13 cellular contexts compared by ENCODE assay signal in genomic region chr20:19978511-19979210, GRCh38. TPM values are rescaled to one million over a fixed set of nuclear protein-coding genes. Genes with fewer than 3 reads are reported as not detected.
DNase-seq lines count a peak whose midpoint lies in the region; ATAC-seq, FAIRE-seq and TF ChIP-seq lines count a peak whose summit lies in the region.
"Had no signal": no experiment of that assay in that cellular context is flagged by ENCODE, and none has a peak within 500 bp of the region (broad histone marks: within the 10 kb centered on the region; RNA-seq: fewer than 3 reads in every experiment).

No MANE protein-coding gene starts in this region.

- FAIRE-seq in kidney (lab: Jason Lieb, UNC) = no peak

- intact Hi-C loops in kidney (cut with DNase I) (no loop called here), stomach (cut with DNase I; ENCODE audit: low total_unique reads) (no loop called here), sciatic nerve (cut with DNase I) (no loop called here)

- no peak for TF ChIP-seq EP300 in stomach (IDR thresholded peaks at IDR 0.05)

- DNase-seq in ELR (ENCODE audit: low read depth) (peak; percentile 51), caudate nucleus (lab: John Stamatoyannopoulos, UW) (peak in 3 of 61 donors; percentile 13 to 43 (median 20)), kidney (no peak), stomach (no peak), SK-N-DZ (ENCODE audit: low spot score) (no peak), sciatic nerve (ENCODE audit: low spot score) (no peak)
- DNase-seq: activated CD8-positive, alpha-beta T cell treated with anti-CD3 and anti-CD28 coated beads for 36 hours; activated naive CD4-positive, alpha-beta T cell treated with anti-CD3 and anti-CD28 coated beads for 36 hours; CD4-positive, alpha-beta T cell; NCI-H1417; stimulated activated naive B cell treated with anti-CD40 and anti-IgM and Interleukin-4, amounts not matched to agents 10 μg/mL and 1 μg/mL and 100 μg/mL, for 72 hours had no signal

- ATAC-seq in HG03378 (IDR thresholded peaks at IDR 0.05; ENCODE audit: unreplicated experiment) (no peak), esophagus mucosa (no peak), sciatic nerve (no peak)
- ATAC-seq: activated CD8-positive, alpha-beta T cell treated with anti-CD3 and anti-CD28 coated beads for 36 hours; stimulated activated naive B cell treated with anti-CD40 and anti-IgM and Interleukin-4, amounts not matched to agents 10 μg/mL and 1 μg/mL and 100 μg/mL, for 72 hours had no signal

- H3K27ac ChIP-seq in caudate nucleus (ENCODE audit: low read depth, low read length) = peak overlapping the region; percentile 46
- H3K27ac ChIP-seq in kidney (ENCODE audit: low read depth in 2 of 2, low read length in 2 of 2) = peak overlapping the region; percentile 12 to 93
- peak overlapping the region in 4 of 5 donors; percentile 88 to 95 (median 91) for H3K27ac ChIP-seq in stomach

- no peak overlapping the region for H3K9ac ChIP-seq in kidney (ENCODE audit: low read length in 2 of 2)

- H3K36me3 ChIP-seq in kidney (ENCODE audit: control insufficient read depth in 1 of 2, insufficient read depth in 2 of 2, low read length in 2 of 2) = peaks cover 5 to 7% of the 10 kb centered on the region in 2 donors
- peaks cover 0 to 23% (median 2%) of the 10 kb centered on the region in 4 donors for H3K36me3 ChIP-seq in stomach

- H3K9me3 ChIP-seq in kidney (ENCODE audit: control insufficient read depth in 1 of 2, low read length in 2 of 2) = no peaks in the 10 kb centered on the region
- H3K9me3 ChIP-seq in stomach = no peaks in the 10 kb centered on the region

- no peaks in the 10 kb centered on the region for H3K27me3 ChIP-seq in stomach

- TF ChIP-seq POLR2A in stomach (IDR thresholded peaks at IDR 0.05) = no peak

- no peak overlapping the region for H3K4me3 ChIP-seq in kidney (ENCODE audit: low read length in 2 of 2)
- H3K4me3 ChIP-seq in stomach = peak overlapping the region in 2 of 4 donors; percentile 7 to 67

- 47 to 64% (median 56%) methylated on average over 6 of the region's 6 CpGs for WGBS in stomach, 5 donors

- H3K4me1 ChIP-seq in kidney (ENCODE audit: control insufficient read depth in 1 of 2, insufficient read depth in 1 of 2, low read depth in 1 of 2, low read length in 2 of 2) (peaks cover 41 to 45% of the 10 kb centered on the region in 2 donors), stomach (peaks cover 45 to 96% (median 69%) of the 10 kb centered on the region in 4 donors)

- TF ChIP-seq CTCF in kidney (IDR thresholded peaks at IDR 0.05; ENCODE audit: borderline replicate concordance, extremely low read depth, insufficient read depth) (no peak), stomach (IDR thresholded peaks at IDR 0.05) (no peak)

RNA-seq across cellular contexts. Expression of gene NAA20, which starts 38.5 kb away (rescaled TPM):
- total RNA-seq in kidney (72.8 TPM), stomach (10 to 100 TPM in 2 of 5 donors, 1 to 10 TPM in 2, not detected in 1; 7.1 to 46.8 (median 13.8) TPM), esophagus mucosa (156 TPM), sciatic nerve (38.1 TPM)
- polyA plus RNA-seq in kidney (ENCODE audit: insufficient read depth, low read depth, low replicate concordance) (104 TPM), stomach (100 to 1,000 TPM in 1 of 3 donors, 10 to 100 TPM in 2; 90.0 to 114 (median 97.3) TPM)
- polyA plus RNA-seq in SK-N-DZ (2014; cell fraction: cytosol; rRNA removed) = 51.2 and 54.2 TPM in 2 replicates
- 34.3 and 40.0 TPM in 2 replicates for polyA plus RNA-seq in SK-N-DZ (2014; cell fraction: nucleus; rRNA removed)
